1 cellular context compared by ENCODE assay signal in genomic region chr12:68203460-68203875, GRCh38.
TF ChIP-seq lines count a peak whose summit lies in the region.

No MANE protein-coding gene starts in this region.

TF ChIP-seq in WTC11, 78 proteins besides CTCF, POLR2A, EP300 and RAD21 (continued from another document):
- TF ChIP-seq ZMAT4 (CRISPR knock-in tag; IDR thresholded peaks at IDR 0.05) (no peak), MAX (CRISPR knock-in tag; IDR thresholded peaks at IDR 0.05) (no peak), GRHL2 (CRISPR knock-in tag; IDR thresholded peaks at IDR 0.05; ENCODE audit: insufficient replicate concordance, severe bottlenecking) (no peak), ZNF425 (CRISPR knock-in tag; conservative IDR thresholded peaks at IDR 0.05) (no peak), MXD4 (CRISPR knock-in tag; IDR thresholded peaks at IDR 0.05; ENCODE audit: borderline replicate concordance) (no peak), TEAD1 (CRISPR knock-in tag; IDR thresholded peaks at IDR 0.05) (no peak), SMAD3 (CRISPR knock-in tag; IDR thresholded peaks at IDR 0.05; ENCODE audit: borderline replicate concordance) (no peak), JUN (CRISPR knock-in tag; IDR thresholded peaks at IDR 0.05) (no peak), EMX1 (CRISPR knock-in tag; IDR thresholded peaks at IDR 0.05) (no peak), GABPB1 (CRISPR knock-in tag; IDR thresholded peaks at IDR 0.05) (no peak), SP1 (CRISPR knock-in tag; conservative IDR thresholded peaks at IDR 0.05) (no peak), ZNF263 (CRISPR knock-in tag; IDR thresholded peaks at IDR 0.05; ENCODE audit: low read depth) (no peak), ZNF219 (CRISPR knock-in tag; IDR thresholded peaks at IDR 0.05; ENCODE audit: borderline replicate concordance) (no peak), RELA (CRISPR knock-in tag; IDR thresholded peaks at IDR 0.05; ENCODE audit: borderline replicate concordance) (no peak)
